ENCODE assay signal across 1 cellular context in genomic region chr5:154482528-154483449, GRCh38.
TF ChIP-seq lines count a peak whose summit lies in the region.

No MANE protein-coding gene starts in this region.

TF ChIP-seq in IMR-90, 13 proteins besides CTCF, POLR2A, EP300 and RAD21:
- no peak for TF ChIP-seq USF2 (IDR thresholded peaks at IDR 0.05; ENCODE audit: low read depth, low read length)
- TF ChIP-seq CHD1 (IDR thresholded peaks at IDR 0.05; ENCODE audit: low read depth, low read length), result no peak
- TF ChIP-seq BHLHE40 (IDR thresholded peaks at IDR 0.05; ENCODE audit: low read depth, low read length), result no peak
- TF ChIP-seq NFE2L2 (IDR thresholded peaks at IDR 0.05; ENCODE audit: low read depth, low read length), result no peak
- no peak for TF ChIP-seq RFX5 (IDR thresholded peaks at IDR 0.05; ENCODE audit: low read depth, low read length)
- TF ChIP-seq CEBPB (IDR thresholded peaks at IDR 0.05; ENCODE audit: low read depth, low read length), result no peak
- no peak for TF ChIP-seq SMC3 (IDR thresholded peaks at IDR 0.05; ENCODE audit: low read depth, low read length)
- TF ChIP-seq FOS (IDR thresholded peaks at IDR 0.05; ENCODE audit: low read depth, low read length), result no peak
- no peak for TF ChIP-seq MAFK (IDR thresholded peaks at IDR 0.05; ENCODE audit: low read depth, low read length)
- no peak for TF ChIP-seq MAZ (IDR thresholded peaks at IDR 0.05; ENCODE audit: borderline replicate concordance, low read depth, low read length)
- TF ChIP-seq RCOR1 (IDR thresholded peaks at IDR 0.05; ENCODE audit: insufficient replicate concordance, low read length), result no peak
- TF ChIP-seq MXI1 (IDR thresholded peaks at IDR 0.05; ENCODE audit: borderline replicate concordance, low read depth, low read length), result no peak
- no peak for TF ChIP-seq ELK1 (IDR thresholded peaks at IDR 0.05; ENCODE audit: borderline replicate concordance, low read depth, low read length)
